In the genomic region with DNA sequence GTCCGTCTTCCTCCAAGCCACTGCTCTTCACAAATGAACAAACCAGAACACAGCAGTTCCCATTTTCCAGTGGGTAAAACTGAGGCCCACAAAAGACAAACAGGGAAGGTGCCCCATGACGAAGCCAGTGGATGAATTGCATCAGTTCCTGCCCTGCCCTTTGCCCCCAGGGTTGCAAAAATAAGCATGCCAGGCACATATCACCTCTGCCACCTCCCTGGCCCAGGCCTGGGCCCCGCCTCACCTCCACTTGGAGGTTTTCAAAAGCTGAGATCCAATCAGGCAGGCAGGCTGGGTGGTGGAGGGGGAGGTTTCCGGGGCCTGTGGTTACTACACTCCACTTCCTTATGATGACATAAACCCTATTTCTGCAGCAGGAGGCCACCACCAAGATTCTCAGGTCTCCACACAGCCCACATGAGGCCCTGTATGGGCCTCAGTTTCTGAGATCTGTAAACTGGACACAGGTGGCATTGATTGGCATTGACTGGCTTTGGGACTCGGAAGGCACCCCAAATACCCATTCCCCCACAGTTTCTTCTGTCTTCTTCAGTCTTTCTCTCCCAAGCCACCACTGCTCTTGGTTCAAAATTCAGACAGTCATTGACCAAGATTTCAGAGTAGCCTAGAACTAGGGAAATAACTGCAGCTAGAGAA, we compare ENCODE assay signal across 1 cellular context.
A peak's percentile ranks its signal among the peaks of the same experiment; 100 is the strongest.
TF ChIP-seq lines count a peak whose summit lies in the region.

No MANE protein-coding gene starts in this region.

TF ChIP-seq in K562, 482 proteins besides CTCF, POLR2A, EP300 and RAD21 (continued from another document and continues in another):
- TF ChIP-seq, protein P1, sequence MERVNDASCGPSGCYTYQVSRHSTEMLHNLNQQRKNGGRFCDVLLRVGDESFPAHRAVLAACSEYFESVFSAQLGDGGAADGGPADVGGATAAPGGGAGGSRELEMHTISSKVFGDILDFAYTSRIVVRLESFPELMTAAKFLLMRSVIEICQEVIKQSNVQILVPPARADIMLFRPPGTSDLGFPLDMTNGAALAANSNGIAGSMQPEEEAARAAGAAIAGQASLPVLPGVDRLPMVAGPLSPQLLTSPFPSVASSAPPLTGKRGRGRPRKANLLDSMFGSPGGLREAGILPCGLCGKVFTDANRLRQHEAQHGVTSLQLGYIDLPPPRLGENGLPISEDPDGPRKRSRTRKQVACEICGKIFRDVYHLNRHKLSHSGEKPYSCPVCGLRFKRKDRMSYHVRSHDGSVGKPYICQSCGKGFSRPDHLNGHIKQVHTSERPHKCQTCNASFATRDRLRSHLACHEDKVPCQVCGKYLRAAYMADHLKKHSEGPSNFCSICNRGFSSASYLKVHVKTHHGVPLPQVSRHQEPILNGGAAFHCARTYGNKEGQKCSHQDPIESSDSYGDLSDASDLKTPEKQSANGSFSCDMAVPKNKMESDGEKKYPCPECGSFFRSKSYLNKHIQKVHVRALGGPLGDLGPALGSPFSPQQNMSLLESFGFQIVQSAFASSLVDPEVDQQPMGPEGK (CRISPR knock-in tag; IDR thresholded peaks at IDR 0.05; ENCODE audit: borderline replicate concordance): no peak
- TF ChIP-seq SMARCA5 (IDR thresholded peaks at IDR 0.05): 0 out of 2 replicates have a peak, but pooled peaks have one; percentile 20
- peak; percentile 61 for TF ChIP-seq SMAD1 (IDR thresholded peaks at IDR 0.05; ENCODE audit: low read depth, low read length, partially characterized antibody)
- TF ChIP-seq, protein P2, sequence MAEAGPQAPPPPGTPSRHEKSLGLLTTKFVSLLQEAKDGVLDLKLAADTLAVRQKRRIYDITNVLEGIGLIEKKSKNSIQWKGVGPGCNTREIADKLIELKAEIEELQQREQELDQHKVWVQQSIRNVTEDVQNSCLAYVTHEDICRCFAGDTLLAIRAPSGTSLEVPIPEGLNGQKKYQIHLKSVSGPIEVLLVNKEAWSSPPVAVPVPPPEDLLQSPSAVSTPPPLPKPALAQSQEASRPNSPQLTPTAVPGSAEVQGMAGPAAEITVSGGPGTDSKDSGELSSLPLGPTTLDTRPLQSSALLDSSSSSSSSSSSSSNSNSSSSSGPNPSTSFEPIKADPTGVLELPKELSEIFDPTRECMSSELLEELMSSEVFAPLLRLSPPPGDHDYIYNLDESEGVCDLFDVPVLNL (CRISPR knock-in tag; IDR thresholded peaks at IDR 0.05; ENCODE audit: low read depth): 0 out of 2 replicates have a peak, but pooled peaks have one; percentile 31
- peak; percentile 63 for TF ChIP-seq POLR2B (IDR thresholded peaks at IDR 0.05; ENCODE audit: low read depth, partially characterized antibody)
- TF ChIP-seq, protein P3, sequence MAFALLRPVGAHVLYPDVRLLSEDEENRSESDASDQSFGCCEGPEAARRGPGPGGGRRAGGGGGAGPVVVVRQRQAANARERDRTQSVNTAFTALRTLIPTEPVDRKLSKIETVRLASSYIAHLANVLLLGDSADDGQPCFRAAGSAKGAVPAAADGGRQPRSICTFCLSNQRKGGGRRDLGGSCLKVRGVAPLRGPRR (CRISPR knock-in tag; IDR thresholded peaks at IDR 0.05): no peak
- TF ChIP-seq, protein P4, sequence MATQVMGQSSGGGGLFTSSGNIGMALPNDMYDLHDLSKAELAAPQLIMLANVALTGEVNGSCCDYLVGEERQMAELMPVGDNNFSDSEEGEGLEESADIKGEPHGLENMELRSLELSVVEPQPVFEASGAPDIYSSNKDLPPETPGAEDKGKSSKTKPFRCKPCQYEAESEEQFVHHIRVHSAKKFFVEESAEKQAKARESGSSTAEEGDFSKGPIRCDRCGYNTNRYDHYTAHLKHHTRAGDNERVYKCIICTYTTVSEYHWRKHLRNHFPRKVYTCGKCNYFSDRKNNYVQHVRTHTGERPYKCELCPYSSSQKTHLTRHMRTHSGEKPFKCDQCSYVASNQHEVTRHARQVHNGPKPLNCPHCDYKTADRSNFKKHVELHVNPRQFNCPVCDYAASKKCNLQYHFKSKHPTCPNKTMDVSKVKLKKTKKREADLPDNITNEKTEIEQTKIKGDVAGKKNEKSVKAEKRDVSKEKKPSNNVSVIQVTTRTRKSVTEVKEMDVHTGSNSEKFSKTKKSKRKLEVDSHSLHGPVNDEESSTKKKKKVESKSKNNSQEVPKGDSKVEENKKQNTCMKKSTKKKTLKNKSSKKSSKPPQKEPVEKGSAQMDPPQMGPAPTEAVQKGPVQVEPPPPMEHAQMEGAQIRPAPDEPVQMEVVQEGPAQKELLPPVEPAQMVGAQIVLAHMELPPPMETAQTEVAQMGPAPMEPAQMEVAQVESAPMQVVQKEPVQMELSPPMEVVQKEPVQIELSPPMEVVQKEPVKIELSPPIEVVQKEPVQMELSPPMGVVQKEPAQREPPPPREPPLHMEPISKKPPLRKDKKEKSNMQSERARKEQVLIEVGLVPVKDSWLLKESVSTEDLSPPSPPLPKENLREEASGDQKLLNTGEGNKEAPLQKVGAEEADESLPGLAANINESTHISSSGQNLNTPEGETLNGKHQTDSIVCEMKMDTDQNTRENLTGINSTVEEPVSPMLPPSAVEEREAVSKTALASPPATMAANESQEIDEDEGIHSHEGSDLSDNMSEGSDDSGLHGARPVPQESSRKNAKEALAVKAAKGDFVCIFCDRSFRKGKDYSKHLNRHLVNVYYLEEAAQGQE (CRISPR knock-in tag; IDR thresholded peaks at IDR 0.05; ENCODE audit: low read depth): no peak
- TF ChIP-seq SP2 (IDR thresholded peaks at IDR 0.05; ENCODE audit: extremely low read depth, low read depth, low read length, poor library complexity, severe bottlenecking): no peak
- TF ChIP-seq, protein P5, sequence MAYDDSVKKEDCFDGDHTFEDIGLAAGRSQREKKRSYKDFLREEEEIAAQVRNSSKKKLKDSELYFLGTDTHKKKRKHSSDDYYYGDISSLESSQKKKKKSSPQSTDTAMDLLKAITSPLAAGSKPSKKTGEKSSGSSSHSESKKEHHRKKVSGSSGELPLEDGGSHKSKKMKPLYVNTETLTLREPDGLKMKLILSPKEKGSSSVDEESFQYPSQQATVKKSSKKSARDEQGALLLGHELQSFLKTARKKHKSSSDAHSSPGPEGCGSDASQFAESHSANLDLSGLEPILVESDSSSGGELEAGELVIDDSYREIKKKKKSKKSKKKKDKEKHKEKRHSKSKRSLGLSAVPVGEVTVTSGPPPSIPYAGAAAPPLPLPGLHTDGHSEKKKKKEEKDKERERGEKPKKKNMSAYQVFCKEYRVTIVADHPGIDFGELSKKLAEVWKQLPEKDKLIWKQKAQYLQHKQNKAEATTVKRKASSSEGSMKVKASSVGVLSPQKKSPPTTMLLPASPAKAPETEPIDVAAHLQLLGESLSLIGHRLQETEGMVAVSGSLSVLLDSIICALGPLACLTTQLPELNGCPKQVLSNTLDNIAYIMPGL (CRISPR knock-in tag; IDR thresholded peaks at IDR 0.05): no peak
- TF ChIP-seq, protein P6, sequence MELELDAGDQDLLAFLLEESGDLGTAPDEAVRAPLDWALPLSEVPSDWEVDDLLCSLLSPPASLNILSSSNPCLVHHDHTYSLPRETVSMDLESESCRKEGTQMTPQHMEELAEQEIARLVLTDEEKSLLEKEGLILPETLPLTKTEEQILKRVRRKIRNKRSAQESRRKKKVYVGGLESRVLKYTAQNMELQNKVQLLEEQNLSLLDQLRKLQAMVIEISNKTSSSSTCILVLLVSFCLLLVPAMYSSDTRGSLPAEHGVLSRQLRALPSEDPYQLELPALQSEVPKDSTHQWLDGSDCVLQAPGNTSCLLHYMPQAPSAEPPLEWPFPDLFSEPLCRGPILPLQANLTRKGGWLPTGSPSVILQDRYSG (tag; conservative IDR thresholded peaks at IDR 0.05; ENCODE audit: low read depth): no peak
- peak; percentile 89 for TF ChIP-seq HDAC2 (IDR thresholded peaks at IDR 0.05)
- TF ChIP-seq ETV6 (IDR thresholded peaks at IDR 0.05; ENCODE audit: borderline replicate concordance in 1 of 2, low read depth in 2 of 2, low read length in 1 of 2): no peak
- TF ChIP-seq ETV6 (CRISPR knock-in tag; IDR thresholded peaks at IDR 0.05; ENCODE audit: borderline replicate concordance): no peak
- TF ChIP-seq FOXJ3 (CRISPR knock-in tag; IDR thresholded peaks at IDR 0.05): no peak
- peak; percentile 24 to 56; a peak in 2 of 4 replicates for TF ChIP-seq TRIM24 (IDR thresholded peaks at IDR 0.05)
- no peak for TF ChIP-seq PYGO2 (tag; IDR thresholded peaks at IDR 0.05)
- no peak for TF ChIP-seq HDAC3 (IDR thresholded peaks at IDR 0.05; ENCODE audit: borderline replicate concordance, partially characterized antibody)
- no peak for TF ChIP-seq ILF3 (IDR thresholded peaks at IDR 0.05; ENCODE audit: borderline replicate concordance)
- TF ChIP-seq ZBED1 (IDR thresholded peaks at IDR 0.05): no peak
- peak; percentile 36 for TF ChIP-seq NFYB (IDR thresholded peaks at IDR 0.05; ENCODE audit: extremely low read depth, insufficient read length)
- no peak for TF ChIP-seq CAMTA2 (CRISPR knock-in tag; conservative IDR thresholded peaks at IDR 0.05)
- TF ChIP-seq SIN3A (IDR thresholded peaks at IDR 0.05; ENCODE audit: borderline replicate concordance in 2 of 2, control insufficient read depth in 1 of 2, low read depth in 2 of 2, low read length in 2 of 2): no peak
- TF ChIP-seq CBX5 (IDR thresholded peaks at IDR 0.05; ENCODE audit: borderline replicate concordance, low read depth): no peak
- TF ChIP-seq ZKSCAN3 (CRISPR knock-in tag; IDR thresholded peaks at IDR 0.05): no peak
- TF ChIP-seq XRCC5 (IDR thresholded peaks at IDR 0.05; ENCODE audit: low read depth, low read length): no peak
- TF ChIP-seq RBFOX2 (IDR thresholded peaks at IDR 0.05; ENCODE audit: low read depth, low read length): peak; percentile 62
- peak; percentile 52; the same call in 1 of the 2 replicates for TF ChIP-seq SMAD4 (CRISPR knock-in tag; conservative IDR thresholded peaks at IDR 0.05)
- TF ChIP-seq, protein P7, sequence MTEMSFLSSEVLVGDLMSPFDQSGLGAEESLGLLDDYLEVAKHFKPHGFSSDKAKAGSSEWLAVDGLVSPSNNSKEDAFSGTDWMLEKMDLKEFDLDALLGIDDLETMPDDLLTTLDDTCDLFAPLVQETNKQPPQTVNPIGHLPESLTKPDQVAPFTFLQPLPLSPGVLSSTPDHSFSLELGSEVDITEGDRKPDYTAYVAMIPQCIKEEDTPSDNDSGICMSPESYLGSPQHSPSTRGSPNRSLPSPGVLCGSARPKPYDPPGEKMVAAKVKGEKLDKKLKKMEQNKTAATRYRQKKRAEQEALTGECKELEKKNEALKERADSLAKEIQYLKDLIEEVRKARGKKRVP (CRISPR knock-in tag; IDR thresholded peaks at IDR 0.05): 0 out of 2 replicates have a peak, but pooled peaks have one; percentile 32
- no peak for TF ChIP-seq ZNF140 (CRISPR knock-in tag; IDR thresholded peaks at IDR 0.05)
- TF ChIP-seq ZNF699 (CRISPR knock-in tag; IDR thresholded peaks at IDR 0.05; ENCODE audit: insufficient replicate concordance): no peak
- no peak for TF ChIP-seq MECOM (CRISPR knock-in tag; IDR thresholded peaks at IDR 0.05)
- TF ChIP-seq MEIS2 (IDR thresholded peaks at IDR 0.05; ENCODE audit: partially characterized antibody): peak; percentile 13
- no peak for TF ChIP-seq ZNF551 (CRISPR knock-in tag; IDR thresholded peaks at IDR 0.05)
- peak; percentile 29 for TF ChIP-seq CXXC5 (CRISPR knock-in tag; IDR thresholded peaks at IDR 0.05)
- TF ChIP-seq ZNF780A (CRISPR knock-in tag; IDR thresholded peaks at IDR 0.05): no peak
- no peak for TF ChIP-seq KAT8 (IDR thresholded peaks at IDR 0.05; ENCODE audit: low read depth)
- no peak for TF ChIP-seq TRIM28 (IDR thresholded peaks at IDR 0.05)
- TF ChIP-seq, protein P8, sequence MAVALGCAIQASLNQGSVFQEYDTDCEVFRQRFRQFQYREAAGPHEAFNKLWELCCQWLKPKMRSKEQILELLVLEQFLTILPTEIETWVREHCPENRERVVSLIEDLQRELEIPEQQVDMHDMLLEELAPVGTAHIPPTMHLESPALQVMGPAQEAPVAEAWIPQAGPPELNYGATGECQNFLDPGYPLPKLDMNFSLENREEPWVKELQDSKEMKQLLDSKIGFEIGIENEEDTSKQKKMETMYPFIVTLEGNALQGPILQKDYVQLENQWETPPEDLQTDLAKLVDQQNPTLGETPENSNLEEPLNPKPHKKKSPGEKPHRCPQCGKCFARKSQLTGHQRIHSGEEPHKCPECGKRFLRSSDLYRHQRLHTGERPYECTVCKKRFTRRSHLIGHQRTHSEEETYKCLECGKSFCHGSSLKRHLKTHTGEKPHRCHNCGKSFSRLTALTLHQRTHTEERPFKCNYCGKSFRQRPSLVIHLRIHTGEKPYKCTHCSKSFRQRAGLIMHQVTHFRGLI (CRISPR knock-in tag; IDR thresholded peaks at IDR 0.05): no peak
- TF ChIP-seq EGR1 (conservative IDR thresholded peaks at IDR 0.05): peak; percentile 50
- TF ChIP-seq MAFG (tag; conservative IDR thresholded peaks at IDR 0.05): no peak
- TF ChIP-seq, protein P9, sequence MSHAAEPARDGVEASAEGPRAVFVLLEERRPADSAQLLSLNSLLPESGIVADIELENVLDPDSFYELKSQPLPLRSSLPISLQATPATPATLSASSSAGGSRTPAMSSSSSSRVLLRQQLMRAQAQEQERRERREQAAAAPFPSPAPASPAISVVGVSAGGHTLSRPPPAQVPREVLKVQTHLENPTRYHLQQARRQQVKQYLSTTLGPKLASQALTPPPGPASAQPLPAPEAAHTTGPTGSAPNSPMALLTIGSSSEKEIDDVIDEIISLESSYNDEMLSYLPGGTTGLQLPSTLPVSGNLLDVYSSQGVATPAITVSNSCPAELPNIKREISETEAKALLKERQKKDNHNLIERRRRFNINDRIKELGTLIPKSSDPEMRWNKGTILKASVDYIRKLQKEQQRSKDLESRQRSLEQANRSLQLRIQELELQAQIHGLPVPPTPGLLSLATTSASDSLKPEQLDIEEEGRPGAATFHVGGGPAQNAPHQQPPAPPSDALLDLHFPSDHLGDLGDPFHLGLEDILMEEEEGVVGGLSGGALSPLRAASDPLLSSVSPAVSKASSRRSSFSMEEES (CRISPR knock-in tag; IDR thresholded peaks at IDR 0.05): no peak
- TF ChIP-seq SP1 (CRISPR knock-in tag; IDR thresholded peaks at IDR 0.05): 0 out of 2 replicates have a peak, but pooled peaks have one; percentile 30
- TF ChIP-seq, protein P10, sequence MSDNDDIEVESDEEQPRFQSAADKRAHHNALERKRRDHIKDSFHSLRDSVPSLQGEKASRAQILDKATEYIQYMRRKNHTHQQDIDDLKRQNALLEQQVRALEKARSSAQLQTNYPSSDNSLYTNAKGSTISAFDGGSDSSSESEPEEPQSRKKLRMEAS (CRISPR knock-in tag; IDR thresholded peaks at IDR 0.05): peak; percentile 39
- TF ChIP-seq JUND (IDR thresholded peaks at IDR 0.05; ENCODE audit: borderline replicate concordance, low read depth, low read length): peak; percentile 84
- TF ChIP-seq JUND (tag; IDR thresholded peaks at IDR 0.05; ENCODE audit: borderline replicate concordance, low read depth, low read length): peak; percentile 83; the same call in 1 of the 3 replicates
- TF ChIP-seq, protein P11, sequence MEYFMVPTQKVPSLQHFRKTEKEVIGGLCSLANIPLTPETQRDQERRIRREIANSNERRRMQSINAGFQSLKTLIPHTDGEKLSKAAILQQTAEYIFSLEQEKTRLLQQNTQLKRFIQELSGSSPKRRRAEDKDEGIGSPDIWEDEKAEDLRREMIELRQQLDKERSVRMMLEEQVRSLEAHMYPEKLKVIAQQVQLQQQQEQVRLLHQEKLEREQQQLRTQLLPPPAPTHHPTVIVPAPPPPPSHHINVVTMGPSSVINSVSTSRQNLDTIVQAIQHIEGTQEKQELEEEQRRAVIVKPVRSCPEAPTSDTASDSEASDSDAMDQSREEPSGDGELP (CRISPR knock-in tag; IDR thresholded peaks at IDR 0.05; ENCODE audit: borderline replicate concordance): peak; percentile 79; the same call in 1 of the 2 replicates
- TF ChIP-seq NR3C1 (CRISPR knock-in tag; IDR thresholded peaks at IDR 0.05): no peak
- TF ChIP-seq DACH1 (IDR thresholded peaks at IDR 0.05; ENCODE audit: partially characterized antibody): peak; percentile 8
- peak; percentile 68 for TF ChIP-seq GABPB1 (CRISPR knock-in tag; IDR thresholded peaks at IDR 0.05)
- TF ChIP-seq PCBP2 (IDR thresholded peaks at IDR 0.05; ENCODE audit: low read depth, low read length, poor library complexity, severe bottlenecking): no peak
- no peak for TF ChIP-seq ZBTB8A (IDR thresholded peaks at IDR 0.05; ENCODE audit: partially characterized antibody)
- TF ChIP-seq PHF20 (IDR thresholded peaks at IDR 0.05; ENCODE audit: partially characterized antibody): no peak
